In the genomic region with DNA sequence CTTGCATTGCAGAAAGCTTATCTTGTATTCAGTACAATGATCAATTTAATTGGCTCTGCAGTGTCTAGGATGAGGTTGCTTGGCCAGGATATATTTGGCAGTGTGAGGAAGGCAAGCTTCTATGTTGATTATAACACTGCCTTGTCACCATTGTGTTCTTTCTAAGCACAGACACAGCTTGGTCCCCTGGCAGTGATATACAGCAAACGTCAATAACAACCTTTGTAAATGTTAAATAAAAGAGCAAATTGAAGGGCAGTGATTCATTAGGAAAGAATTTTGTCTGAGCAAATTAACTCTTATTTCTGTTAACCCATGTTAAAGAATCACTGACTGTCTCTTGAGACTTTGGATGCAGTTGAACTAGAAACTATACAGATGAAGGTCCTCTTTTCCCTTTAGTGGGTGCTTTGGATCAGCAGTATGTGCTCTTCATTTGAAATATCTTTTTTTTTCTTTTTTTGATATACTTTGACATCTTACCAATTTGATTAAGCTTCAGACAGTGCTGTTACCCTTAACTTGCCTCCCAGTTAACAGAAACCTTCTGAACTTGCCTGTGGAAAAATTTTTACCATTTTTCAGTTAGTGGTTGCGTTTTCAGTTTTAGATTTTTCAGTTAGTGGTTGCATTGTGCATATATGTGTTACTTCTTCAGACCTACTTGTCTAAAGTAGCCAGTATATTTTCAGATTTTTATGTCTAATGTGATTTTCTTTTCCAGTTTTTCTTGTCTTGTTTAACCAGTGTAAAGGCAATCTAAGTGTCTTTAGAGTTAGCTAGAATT, we compare ENCODE assay signal across 1 cellular context.
TF ChIP-seq lines count a peak whose summit lies in the region.

No MANE protein-coding gene starts in this region.

TF ChIP-seq in GM12878, 131 proteins besides CTCF, POLR2A, EP300 and RAD21:
- TF ChIP-seq, protein P1, sequence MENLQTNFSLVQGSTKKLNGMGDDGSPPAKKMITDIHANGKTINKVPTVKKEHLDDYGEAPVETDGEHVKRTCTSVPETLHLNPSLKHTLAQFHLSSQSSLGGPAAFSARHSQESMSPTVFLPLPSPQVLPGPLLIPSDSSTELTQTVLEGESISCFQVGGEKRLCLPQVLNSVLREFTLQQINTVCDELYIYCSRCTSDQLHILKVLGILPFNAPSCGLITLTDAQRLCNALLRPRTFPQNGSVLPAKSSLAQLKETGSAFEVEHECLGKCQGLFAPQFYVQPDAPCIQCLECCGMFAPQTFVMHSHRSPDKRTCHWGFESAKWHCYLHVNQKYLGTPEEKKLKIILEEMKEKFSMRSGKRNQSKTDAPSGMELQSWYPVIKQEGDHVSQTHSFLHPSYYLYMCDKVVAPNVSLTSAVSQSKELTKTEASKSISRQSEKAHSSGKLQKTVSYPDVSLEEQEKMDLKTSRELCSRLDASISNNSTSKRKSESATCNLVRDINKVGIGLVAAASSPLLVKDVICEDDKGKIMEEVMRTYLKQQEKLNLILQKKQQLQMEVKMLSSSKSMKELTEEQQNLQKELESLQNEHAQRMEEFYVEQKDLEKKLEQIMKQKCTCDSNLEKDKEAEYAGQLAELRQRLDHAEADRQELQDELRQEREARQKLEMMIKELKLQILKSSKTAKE (IDR thresholded peaks at IDR 0.05; ENCODE audit: low read depth, poor library complexity, severe bottlenecking): peak; percentile 43
- TF ChIP-seq, protein P2, sequence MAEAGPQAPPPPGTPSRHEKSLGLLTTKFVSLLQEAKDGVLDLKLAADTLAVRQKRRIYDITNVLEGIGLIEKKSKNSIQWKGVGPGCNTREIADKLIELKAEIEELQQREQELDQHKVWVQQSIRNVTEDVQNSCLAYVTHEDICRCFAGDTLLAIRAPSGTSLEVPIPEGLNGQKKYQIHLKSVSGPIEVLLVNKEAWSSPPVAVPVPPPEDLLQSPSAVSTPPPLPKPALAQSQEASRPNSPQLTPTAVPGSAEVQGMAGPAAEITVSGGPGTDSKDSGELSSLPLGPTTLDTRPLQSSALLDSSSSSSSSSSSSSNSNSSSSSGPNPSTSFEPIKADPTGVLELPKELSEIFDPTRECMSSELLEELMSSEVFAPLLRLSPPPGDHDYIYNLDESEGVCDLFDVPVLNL (IDR thresholded peaks at IDR 0.05; ENCODE audit: low read depth, low read length): no peak
- no peak for TF ChIP-seq GABPA (IDR thresholded peaks at IDR 0.05; ENCODE audit: low read depth)
- no peak for TF ChIP-seq ZNF217 (IDR thresholded peaks at IDR 0.05)
- no peak for TF ChIP-seq DPF2 (IDR thresholded peaks at IDR 0.05)
- TF ChIP-seq NFYA (IDR thresholded peaks at IDR 0.05; ENCODE audit: borderline replicate concordance, low read depth, low read length): no peak
- no peak for TF ChIP-seq TCF12 (IDR thresholded peaks at IDR 0.05; ENCODE audit: low read depth, low read length)
- TF ChIP-seq SIN3A (IDR thresholded peaks at IDR 0.05; ENCODE audit: low read depth, low read length): no peak
- TF ChIP-seq BACH1 (IDR thresholded peaks at IDR 0.05; ENCODE audit: borderline replicate concordance): no peak
- no peak for TF ChIP-seq SMC3 (IDR thresholded peaks at IDR 0.05; ENCODE audit: borderline replicate concordance, low read length)
- no peak for TF ChIP-seq TCF7 (IDR thresholded peaks at IDR 0.05; ENCODE audit: borderline replicate concordance)
- TF ChIP-seq, protein P3, sequence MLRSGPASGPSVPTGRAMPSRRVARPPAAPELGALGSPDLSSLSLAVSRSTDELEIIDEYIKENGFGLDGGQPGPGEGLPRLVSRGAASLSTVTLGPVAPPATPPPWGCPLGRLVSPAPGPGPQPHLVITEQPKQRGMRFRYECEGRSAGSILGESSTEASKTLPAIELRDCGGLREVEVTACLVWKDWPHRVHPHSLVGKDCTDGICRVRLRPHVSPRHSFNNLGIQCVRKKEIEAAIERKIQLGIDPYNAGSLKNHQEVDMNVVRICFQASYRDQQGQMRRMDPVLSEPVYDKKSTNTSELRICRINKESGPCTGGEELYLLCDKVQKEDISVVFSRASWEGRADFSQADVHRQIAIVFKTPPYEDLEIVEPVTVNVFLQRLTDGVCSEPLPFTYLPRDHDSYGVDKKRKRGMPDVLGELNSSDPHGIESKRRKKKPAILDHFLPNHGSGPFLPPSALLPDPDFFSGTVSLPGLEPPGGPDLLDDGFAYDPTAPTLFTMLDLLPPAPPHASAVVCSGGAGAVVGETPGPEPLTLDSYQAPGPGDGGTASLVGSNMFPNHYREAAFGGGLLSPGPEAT (IDR thresholded peaks at IDR 0.05; ENCODE audit: low read depth): peak; percentile 51; the same call in 1 of the 2 replicates
- TF ChIP-seq, protein P4, sequence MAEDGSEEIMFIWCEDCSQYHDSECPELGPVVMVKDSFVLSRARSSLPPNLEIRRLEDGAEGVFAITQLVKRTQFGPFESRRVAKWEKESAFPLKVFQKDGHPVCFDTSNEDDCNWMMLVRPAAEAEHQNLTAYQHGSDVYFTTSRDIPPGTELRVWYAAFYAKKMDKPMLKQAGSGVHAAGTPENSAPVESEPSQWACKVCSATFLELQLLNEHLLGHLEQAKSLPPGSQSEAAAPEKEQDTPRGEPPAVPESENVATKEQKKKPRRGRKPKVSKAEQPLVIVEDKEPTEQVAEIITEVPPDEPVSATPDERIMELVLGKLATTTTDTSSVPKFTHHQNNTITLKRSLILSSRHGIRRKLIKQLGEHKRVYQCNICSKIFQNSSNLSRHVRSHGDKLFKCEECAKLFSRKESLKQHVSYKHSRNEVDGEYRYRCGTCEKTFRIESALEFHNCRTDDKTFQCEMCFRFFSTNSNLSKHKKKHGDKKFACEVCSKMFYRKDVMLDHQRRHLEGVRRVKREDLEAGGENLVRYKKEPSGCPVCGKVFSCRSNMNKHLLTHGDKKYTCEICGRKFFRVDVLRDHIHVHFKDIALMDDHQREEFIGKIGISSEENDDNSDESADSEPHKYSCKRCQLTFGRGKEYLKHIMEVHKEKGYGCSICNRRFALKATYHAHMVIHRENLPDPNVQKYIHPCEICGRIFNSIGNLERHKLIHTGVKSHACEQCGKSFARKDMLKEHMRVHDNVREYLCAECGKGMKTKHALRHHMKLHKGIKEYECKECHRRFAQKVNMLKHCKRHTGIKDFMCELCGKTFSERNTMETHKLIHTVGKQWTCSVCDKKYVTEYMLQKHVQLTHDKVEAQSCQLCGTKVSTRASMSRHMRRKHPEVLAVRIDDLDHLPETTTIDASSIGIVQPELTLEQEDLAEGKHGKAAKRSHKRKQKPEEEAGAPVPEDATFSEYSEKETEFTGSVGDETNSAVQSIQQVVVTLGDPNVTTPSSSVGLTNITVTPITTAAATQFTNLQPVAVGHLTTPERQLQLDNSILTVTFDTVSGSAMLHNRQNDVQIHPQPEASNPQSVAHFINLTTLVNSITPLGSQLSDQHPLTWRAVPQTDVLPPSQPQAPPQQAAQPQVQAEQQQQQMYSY (CRISPR knock-in tag; IDR thresholded peaks at IDR 0.05): no peak
- TF ChIP-seq, protein P5, sequence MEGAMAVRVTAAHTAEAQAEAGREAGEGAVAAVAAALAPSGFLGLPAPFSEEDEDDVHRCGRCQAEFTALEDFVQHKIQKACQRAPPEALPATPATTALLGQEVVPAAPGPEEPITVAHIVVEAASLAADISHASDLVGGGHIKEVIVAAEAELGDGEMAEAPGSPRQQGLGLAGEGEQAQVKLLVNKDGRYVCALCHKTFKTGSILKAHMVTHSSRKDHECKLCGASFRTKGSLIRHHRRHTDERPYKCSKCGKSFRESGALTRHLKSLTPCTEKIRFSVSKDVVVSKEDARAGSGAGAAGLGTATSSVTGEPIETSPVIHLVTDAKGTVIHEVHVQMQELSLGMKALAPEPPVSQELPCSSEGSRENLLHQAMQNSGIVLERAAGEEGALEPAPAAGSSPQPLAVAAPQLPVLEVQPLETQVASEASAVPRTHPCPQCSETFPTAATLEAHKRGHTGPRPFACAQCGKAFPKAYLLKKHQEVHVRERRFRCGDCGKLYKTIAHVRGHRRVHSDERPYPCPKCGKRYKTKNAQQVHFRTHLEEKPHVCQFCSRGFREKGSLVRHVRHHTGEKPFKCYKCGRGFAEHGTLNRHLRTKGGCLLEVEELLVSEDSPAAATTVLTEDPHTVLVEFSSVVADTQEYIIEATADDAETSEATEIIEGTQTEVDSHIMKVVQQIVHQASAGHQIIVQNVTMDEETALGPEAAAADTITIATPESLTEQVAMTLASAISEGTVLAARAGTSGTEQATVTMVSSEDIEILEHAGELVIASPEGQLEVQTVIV (IDR thresholded peaks at IDR 0.05; ENCODE audit: borderline replicate concordance, partially characterized antibody): no peak
- no peak for TF ChIP-seq MTA2 (IDR thresholded peaks at IDR 0.05; ENCODE audit: low read depth)
- no peak for TF ChIP-seq TBL1XR1 (IDR thresholded peaks at IDR 0.05; ENCODE audit: low read depth, low read length)
- 0 out of 2 replicates have a peak, but pooled peaks have one; percentile 21 for TF ChIP-seq NFIC (IDR thresholded peaks at IDR 0.05; ENCODE audit: low read depth, low read length)
- TF ChIP-seq RUNX3 (IDR thresholded peaks at IDR 0.05; ENCODE audit: low read length): peak; percentile 61
- TF ChIP-seq, protein P6, sequence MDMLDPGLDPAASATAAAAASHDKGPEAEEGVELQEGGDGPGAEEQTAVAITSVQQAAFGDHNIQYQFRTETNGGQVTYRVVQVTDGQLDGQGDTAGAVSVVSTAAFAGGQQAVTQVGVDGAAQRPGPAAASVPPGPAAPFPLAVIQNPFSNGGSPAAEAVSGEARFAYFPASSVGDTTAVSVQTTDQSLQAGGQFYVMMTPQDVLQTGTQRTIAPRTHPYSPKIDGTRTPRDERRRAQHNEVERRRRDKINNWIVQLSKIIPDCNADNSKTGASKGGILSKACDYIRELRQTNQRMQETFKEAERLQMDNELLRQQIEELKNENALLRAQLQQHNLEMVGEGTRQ (IDR thresholded peaks at IDR 0.05; ENCODE audit: borderline replicate concordance, low read depth, low read length): no peak
- TF ChIP-seq IKZF2 (IDR thresholded peaks at IDR 0.05): peak in 1 of 2 experiments; percentile 31; a peak in 2 of 4 replicates
- TF ChIP-seq, protein P7, sequence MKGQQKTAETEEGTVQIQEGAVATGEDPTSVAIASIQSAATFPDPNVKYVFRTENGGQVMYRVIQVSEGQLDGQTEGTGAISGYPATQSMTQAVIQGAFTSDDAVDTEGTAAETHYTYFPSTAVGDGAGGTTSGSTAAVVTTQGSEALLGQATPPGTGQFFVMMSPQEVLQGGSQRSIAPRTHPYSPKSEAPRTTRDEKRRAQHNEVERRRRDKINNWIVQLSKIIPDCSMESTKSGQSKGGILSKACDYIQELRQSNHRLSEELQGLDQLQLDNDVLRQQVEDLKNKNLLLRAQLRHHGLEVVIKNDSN (IDR thresholded peaks at IDR 0.05; ENCODE audit: borderline replicate concordance, extremely low read length, insufficient read depth, low read depth, low read length): no peak
- TF ChIP-seq CHD1 (IDR thresholded peaks at IDR 0.05; ENCODE audit: low read depth, low read length): no peak
- TF ChIP-seq CEBPB (IDR thresholded peaks at IDR 0.05; ENCODE audit: borderline replicate concordance in 1 of 2, low read depth in 2 of 2, low read length in 2 of 2): no peak
- no peak for TF ChIP-seq CREB1 (IDR thresholded peaks at IDR 0.05; ENCODE audit: low read depth)
- TF ChIP-seq YBX1 (IDR thresholded peaks at IDR 0.05): no peak
- TF ChIP-seq ZNF622 (IDR thresholded peaks at IDR 0.05): no peak
- no peak for TF ChIP-seq SUZ12 (IDR thresholded peaks at IDR 0.05; ENCODE audit: unreplicated experiment)
- TF ChIP-seq RELA (IDR thresholded peaks at IDR 0.05; ENCODE audit: borderline replicate concordance, partially characterized antibody): no peak
- TF ChIP-seq ATF7 (IDR thresholded peaks at IDR 0.05; ENCODE audit: low read depth): no peak
- peak; percentile 64; the same call in 1 of the 2 replicates for TF ChIP-seq MYB (IDR thresholded peaks at IDR 0.05; ENCODE audit: borderline replicate concordance, low read depth, low read length)
- no peak for TF ChIP-seq POU2F2 (IDR thresholded peaks at IDR 0.05; ENCODE audit: borderline replicate concordance, low read depth, low read length)
- no peak for TF ChIP-seq TARDBP (IDR thresholded peaks at IDR 0.05; ENCODE audit: borderline replicate concordance)
- TF ChIP-seq, protein P8, sequence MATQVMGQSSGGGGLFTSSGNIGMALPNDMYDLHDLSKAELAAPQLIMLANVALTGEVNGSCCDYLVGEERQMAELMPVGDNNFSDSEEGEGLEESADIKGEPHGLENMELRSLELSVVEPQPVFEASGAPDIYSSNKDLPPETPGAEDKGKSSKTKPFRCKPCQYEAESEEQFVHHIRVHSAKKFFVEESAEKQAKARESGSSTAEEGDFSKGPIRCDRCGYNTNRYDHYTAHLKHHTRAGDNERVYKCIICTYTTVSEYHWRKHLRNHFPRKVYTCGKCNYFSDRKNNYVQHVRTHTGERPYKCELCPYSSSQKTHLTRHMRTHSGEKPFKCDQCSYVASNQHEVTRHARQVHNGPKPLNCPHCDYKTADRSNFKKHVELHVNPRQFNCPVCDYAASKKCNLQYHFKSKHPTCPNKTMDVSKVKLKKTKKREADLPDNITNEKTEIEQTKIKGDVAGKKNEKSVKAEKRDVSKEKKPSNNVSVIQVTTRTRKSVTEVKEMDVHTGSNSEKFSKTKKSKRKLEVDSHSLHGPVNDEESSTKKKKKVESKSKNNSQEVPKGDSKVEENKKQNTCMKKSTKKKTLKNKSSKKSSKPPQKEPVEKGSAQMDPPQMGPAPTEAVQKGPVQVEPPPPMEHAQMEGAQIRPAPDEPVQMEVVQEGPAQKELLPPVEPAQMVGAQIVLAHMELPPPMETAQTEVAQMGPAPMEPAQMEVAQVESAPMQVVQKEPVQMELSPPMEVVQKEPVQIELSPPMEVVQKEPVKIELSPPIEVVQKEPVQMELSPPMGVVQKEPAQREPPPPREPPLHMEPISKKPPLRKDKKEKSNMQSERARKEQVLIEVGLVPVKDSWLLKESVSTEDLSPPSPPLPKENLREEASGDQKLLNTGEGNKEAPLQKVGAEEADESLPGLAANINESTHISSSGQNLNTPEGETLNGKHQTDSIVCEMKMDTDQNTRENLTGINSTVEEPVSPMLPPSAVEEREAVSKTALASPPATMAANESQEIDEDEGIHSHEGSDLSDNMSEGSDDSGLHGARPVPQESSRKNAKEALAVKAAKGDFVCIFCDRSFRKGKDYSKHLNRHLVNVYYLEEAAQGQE (IDR thresholded peaks at IDR 0.05; ENCODE audit: low read depth, low read length): no peak
- no peak for TF ChIP-seq RFX5 (IDR thresholded peaks at IDR 0.05; ENCODE audit: low read depth, low read length)
- no peak for TF ChIP-seq MTA3 (IDR thresholded peaks at IDR 0.05; ENCODE audit: borderline replicate concordance, low read length)
- TF ChIP-seq, protein P9, sequence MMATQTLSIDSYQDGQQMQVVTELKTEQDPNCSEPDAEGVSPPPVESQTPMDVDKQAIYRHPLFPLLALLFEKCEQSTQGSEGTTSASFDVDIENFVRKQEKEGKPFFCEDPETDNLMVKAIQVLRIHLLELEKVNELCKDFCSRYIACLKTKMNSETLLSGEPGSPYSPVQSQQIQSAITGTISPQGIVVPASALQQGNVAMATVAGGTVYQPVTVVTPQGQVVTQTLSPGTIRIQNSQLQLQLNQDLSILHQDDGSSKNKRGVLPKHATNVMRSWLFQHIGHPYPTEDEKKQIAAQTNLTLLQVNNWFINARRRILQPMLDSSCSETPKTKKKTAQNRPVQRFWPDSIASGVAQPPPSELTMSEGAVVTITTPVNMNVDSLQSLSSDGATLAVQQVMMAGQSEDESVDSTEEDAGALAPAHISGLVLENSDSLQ (IDR thresholded peaks at IDR 0.05): no peak
- TF ChIP-seq PAX8 (IDR thresholded peaks at IDR 0.05): no peak
